Comparison of ENCODE assay signal across 17 cellular contexts in genomic region chr5:490116-491094, GRCh38.
"Had no signal": no experiment of that assay in that cellular context is flagged by ENCODE, and none has a peak within 500 bp of the region (broad histone marks: within the 10 kb centered on the region; RNA-seq: fewer than 3 reads in every experiment).

No MANE protein-coding gene starts in this region.

- FAIRE-seq: bronchial epithelial cell, kidney had no signal

- H3K27me3 ChIP-seq: ascending aorta, vagina had no signal

- H3K36me3 Mint-ChIP-seq: natural killer cell treated with Interleukin-12 subunit alpha and Interleukin-12 subunit beta and Interleukin-15 and Interleukin-18, amount 100 ng/mL, for 72 hours had no signal

- H3K27me3 Mint-ChIP-seq: natural killer cell treated with Interleukin-12 subunit alpha and Interleukin-12 subunit beta and Interleukin-15 and Interleukin-18, amount 100 ng/mL, for 72 hours had no signal

- ATAC-seq: left ventricle myocardium superior; natural killer cell treated with Interleukin-12 subunit alpha and Interleukin-12 subunit beta and Interleukin-15 and Interleukin-18, amount 100 ng/mL, for 72 hours; psoas muscle; stimulated activated naive B cell treated with anti-CD40 and anti-IgM and Interleukin-4, amounts not matched to agents 10 μg/mL and 1 μg/mL and 100 μg/mL, for 72 hours had no signal

- H3K9me3 Mint-ChIP-seq: endodermal cell; natural killer cell treated with Interleukin-12 subunit alpha and Interleukin-12 subunit beta and Interleukin-15 and Interleukin-18, amount 100 ng/mL, for 72 hours had no signal

- H3K4me3 Mint-ChIP-seq: endodermal cell; natural killer cell treated with Interleukin-12 subunit alpha and Interleukin-12 subunit beta and Interleukin-15 and Interleukin-18, amount 100 ng/mL, for 72 hours; stimulated activated naive B cell treated with anti-CD40 and anti-IgM and Interleukin-4, amounts not matched to agents 10 μg/mL and 1 μg/mL and 100 μg/mL, for 72 hours had no signal

- DNase-seq: activated CD4-positive, alpha-beta T cell treated with anti-CD3 and anti-CD28 coated beads, Interleukin-2, amount 50 U/mL, for 48 hours; activated CD4-positive, CD25-positive, alpha-beta regulatory T cell treated with anti-CD3 and anti-CD28 coated beads, Interleukin-2, amount 50 U/mL, for 72 hours; activated T-cell treated with anti-CD3 and anti-CD28 coated beads, Interleukin-2, amount 50 U/mL, for 48 hours; endodermal cell; erythroblast; kidney; left ventricle myocardium superior; mesenchymal stem cell; psoas muscle; sigmoid colon; stimulated activated CD4-positive, alpha-beta T cell treated with anti-CD3 and anti-CD28 coated beads, Interleukin-2, amount 100 ng/mL, for 24 hours; stimulated activated naive B cell treated with anti-CD40 and anti-IgM and Interleukin-4, amounts not matched to agents 10 μg/mL and 1 μg/mL and 100 μg/mL, for 72 hours had no signal

- H3K27ac Mint-ChIP-seq: endodermal cell; natural killer cell treated with Interleukin-12 subunit alpha and Interleukin-12 subunit beta and Interleukin-15 and Interleukin-18, amount 100 ng/mL, for 72 hours; stimulated activated naive B cell treated with anti-CD40 and anti-IgM and Interleukin-4, amounts not matched to agents 10 μg/mL and 1 μg/mL and 100 μg/mL, for 72 hours had no signal

- H3K27ac ChIP-seq: ascending aorta, psoas muscle, sigmoid colon, vagina had no signal

- H3K9me3 ChIP-seq: ascending aorta, psoas muscle, sigmoid colon, tibial nerve, vagina had no signal
